9 cellular contexts compared by ENCODE assay signal in the genomic region with DNA sequence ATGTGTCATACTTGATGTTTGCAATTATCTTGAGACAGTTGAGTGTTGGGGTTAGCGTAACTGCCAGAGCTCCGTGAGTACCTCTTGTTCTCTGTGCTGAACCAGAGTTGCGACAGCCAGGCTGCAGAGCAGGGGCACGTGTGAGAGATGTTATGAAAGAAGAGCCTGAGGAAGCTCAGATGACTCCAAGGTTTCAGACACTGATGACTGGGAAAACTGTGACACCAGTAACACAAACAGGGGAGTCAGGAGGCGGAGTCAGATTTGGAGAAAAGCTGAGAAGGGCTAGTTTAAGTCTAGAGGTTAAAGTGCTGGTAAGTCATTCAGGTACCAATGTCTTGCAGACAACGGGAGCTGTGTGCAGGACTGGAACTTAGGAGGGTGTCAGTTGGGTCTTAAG. TPM values are rescaled to one million over a fixed set of nuclear protein-coding genes. Genes with fewer than 3 reads are reported as not detected.
DNase-seq lines count a peak whose midpoint lies in the region; ATAC-seq, FAIRE-seq and TF ChIP-seq lines count a peak whose summit lies in the region.
"Had no signal": no experiment of that assay in that cellular context is flagged by ENCODE, and none has a peak within 500 bp of the region (broad histone marks: within the 10 kb centered on the region; RNA-seq: fewer than 3 reads in every experiment).

No MANE protein-coding gene starts in this region.

- peak; percentile 95 to 97 for TF ChIP-seq EP300 in tibial nerve (IDR thresholded peaks at IDR 0.05)

- H3K36me3 ChIP-seq in lower lobe of right lung (no peaks in the 10 kb centered on the region), tibial nerve (no peaks in the 10 kb centered on the region), small intestine (ENCODE audit: control insufficient read depth in 2 of 2, insufficient read depth in 2 of 2, low read length in 2 of 2) (no peaks in the 10 kb centered on the region)

- H3K27me3 Mint-ChIP-seq in activated CD4-positive, alpha-beta T cell treated with anti-CD3 and anti-CD28 coated beads, Interleukin-2, amount 10 ng/mL, durations not matched to agents 24 days and 14 days: no peaks in the 10 kb centered on the region
- no peaks in the 10 kb centered on the region for H3K27me3 Mint-ChIP-seq in activated CD4-positive, alpha-beta T cell treated with anti-CD3 and anti-CD28 coated beads, Interleukin-2, amount 10 ng/mL, durations not matched to agents 7 days and 5 days

- FAIRE-seq in small intestine (lab: Jason Lieb, UNC): no peak

- WGBS in tibial nerve, 2 donors: 45 to 47% methylated on average over 6 of the region's 6 CpGs
- 88 to 91% (median 91%) methylated on average over 6 of the region's 6 CpGs for WGBS in small intestine, 3 donors

- H3K36me3 Mint-ChIP-seq in activated CD4-positive, alpha-beta T cell treated with anti-CD3 and anti-CD28 coated beads, Interleukin-2, amount 10 ng/mL, durations not matched to agents 24 days and 14 days (ENCODE audit: low read depth): peaks cover 58% of the 10 kb centered on the region
- peaks cover 53% of the 10 kb centered on the region for H3K36me3 Mint-ChIP-seq in activated CD4-positive, alpha-beta T cell treated with anti-CD3 and anti-CD28 coated beads, Interleukin-2, amount 10 ng/mL, durations not matched to agents 7 days and 5 days (ENCODE audit: low read depth)
- H3K36me3 Mint-ChIP-seq in activated naive CD4-positive, alpha-beta T cell treated with anti-CD3 and anti-CD28 coated beads, Interleukin-2, amount 50 U/mL, for 72 hours: peaks cover 19 to 47% of the 10 kb centered on the region in 2 donors

- H3K9me3 Mint-ChIP-seq in activated CD4-positive, alpha-beta T cell treated with anti-CD3 and anti-CD28 coated beads, Interleukin-2, amount 10 ng/mL, durations not matched to agents 24 days and 14 days: no peaks in the 10 kb centered on the region
- H3K9me3 Mint-ChIP-seq in activated CD4-positive, alpha-beta T cell treated with anti-CD3 and anti-CD28 coated beads, Interleukin-2, amount 10 ng/mL, durations not matched to agents 7 days and 5 days: no peaks in the 10 kb centered on the region
- no peaks in the 10 kb centered on the region for H3K9me3 Mint-ChIP-seq in activated naive CD4-positive, alpha-beta T cell treated with anti-CD3 and anti-CD28 coated beads, Interleukin-2, amount 50 U/mL, for 72 hours

- H3K9me3 ChIP-seq in lower lobe of right lung (no peaks in the 10 kb centered on the region), tibial nerve (no peaks in the 10 kb centered on the region), small intestine (ENCODE audit: control insufficient read depth, low read depth) (no peaks in the 10 kb centered on the region)

- H3K4me1 ChIP-seq in lower lobe of right lung: peaks cover 17% of the 10 kb centered on the region
- peaks cover 0 to 31% (median 6%) of the 10 kb centered on the region in 4 donors for H3K4me1 ChIP-seq in tibial nerve
- no peaks in the 10 kb centered on the region for H3K4me1 ChIP-seq in foreskin keratinocyte
- H3K4me1 ChIP-seq in small intestine (ENCODE audit: control insufficient read depth in 2 of 2, insufficient read depth in 1 of 2, low read depth in 1 of 2, low read length in 1 of 2): peaks cover 0 to 2% of the 10 kb centered on the region in 2 donors

- TF ChIP-seq POLR2A in tibial nerve (IDR thresholded peaks at IDR 0.05): peak in 1 of 2 donors; percentile 46

- CTCF ChIA-PET in activated CD4-positive, alpha-beta T cell treated with anti-CD3 and anti-CD28 coated beads, Interleukin-2, amount 10 ng/mL, durations not matched to agents 7 days and 5 days (lab: Charles Lee): interaction anchor here (0.8 to 1.9 kb wide), 3 partner anchors 12 to 194 kb away, joined by 3 to 6 read pairs (median 5); no protein-coding TSS in a partner anchor

- no peak overlapping the region for H3K27ac ChIP-seq in lower lobe of right lung
- peak overlapping the region; percentile 19 to 83 (median 61) for H3K27ac ChIP-seq in tibial nerve
- H3K27ac ChIP-seq in foreskin keratinocyte: no peak overlapping the region
- H3K27ac ChIP-seq in small intestine (ENCODE audit: low read depth in 1 of 2, low read length in 1 of 2): no peak overlapping the region

- H3K4me3 ChIP-seq in choroid plexus epithelial cell (ENCODE audit: low read depth, low read length) (no peak overlapping the region), lower lobe of right lung (no peak overlapping the region), tibial nerve (no peak overlapping the region), small intestine (ENCODE audit: low read depth in 1 of 2, low read length in 2 of 2) (no peak overlapping the region)

- POLR2A ChIA-PET in activated CD4-positive, alpha-beta T cell treated with anti-CD3 and anti-CD28 coated beads, Interleukin-2, amount 10 ng/mL, durations not matched to agents 7 days and 5 days (lab: Charles Lee): no interaction called here

- H3K27me3 ChIP-seq in lower lobe of right lung (ENCODE audit: low read depth) (no peaks in the 10 kb centered on the region), tibial nerve (no peaks in the 10 kb centered on the region), foreskin keratinocyte (no peaks in the 10 kb centered on the region), small intestine (ENCODE audit: control insufficient read depth in 2 of 2, insufficient read depth in 2 of 2, low read length in 2 of 2) (no peaks in the 10 kb centered on the region)

- H3K4me3 Mint-ChIP-seq in activated CD4-positive, alpha-beta T cell treated with anti-CD3 and anti-CD28 coated beads, Interleukin-2, amount 10 ng/mL, durations not matched to agents 24 days and 14 days: no peak overlapping the region
- H3K4me3 Mint-ChIP-seq in activated CD4-positive, alpha-beta T cell treated with anti-CD3 and anti-CD28 coated beads, Interleukin-2, amount 10 ng/mL, durations not matched to agents 7 days and 5 days: no peak overlapping the region

- ATAC-seq in lower lobe of right lung (peak; percentile 97 to 98), foreskin keratinocyte (no peak)
- no peak for ATAC-seq in activated naive CD4-positive, alpha-beta T cell treated with anti-CD3 and anti-CD28 coated beads, Interleukin-2, amount 50 U/mL, for 72 hours

- H3K27ac Mint-ChIP-seq in activated CD4-positive, alpha-beta T cell treated with anti-CD3 and anti-CD28 coated beads, Interleukin-2, amount 10 ng/mL, durations not matched to agents 24 days and 14 days: peak overlapping the region; percentile 3
- H3K27ac Mint-ChIP-seq in activated CD4-positive, alpha-beta T cell treated with anti-CD3 and anti-CD28 coated beads, Interleukin-2, amount 10 ng/mL, durations not matched to agents 7 days and 5 days: no peak overlapping the region
- H3K27ac Mint-ChIP-seq in activated naive CD4-positive, alpha-beta T cell treated with anti-CD3 and anti-CD28 coated beads, Interleukin-2, amount 50 U/mL, for 72 hours: peak overlapping the region in 1 of 2 donors; percentile 18

- H3K4me1 Mint-ChIP-seq in activated CD4-positive, alpha-beta T cell treated with anti-CD3 and anti-CD28 coated beads, Interleukin-2, amount 10 ng/mL, durations not matched to agents 24 days and 14 days: peaks cover 18% of the 10 kb centered on the region
- peaks cover 6% of the 10 kb centered on the region for H3K4me1 Mint-ChIP-seq in activated CD4-positive, alpha-beta T cell treated with anti-CD3 and anti-CD28 coated beads, Interleukin-2, amount 10 ng/mL, durations not matched to agents 7 days and 5 days

- intact Hi-C loops in activated CD4-positive, alpha-beta T cell treated with anti-CD3 and anti-CD28 coated beads, Interleukin-2, amount 10 ng/mL, durations not matched to agents 24 days and 14 days (cut with micrococcal nuclease): no loop called here
- intact Hi-C loops in lower lobe of right lung (cut with DNase I): no loop called here

- no peak for DNase-seq in activated CD4-positive, alpha-beta T cell treated with anti-CD3 and anti-CD28 coated beads, Interleukin-2, amount 10 ng/mL, durations not matched to agents 24 days and 14 days
- no peak for DNase-seq in activated CD4-positive, alpha-beta T cell treated with anti-CD3 and anti-CD28 coated beads, Interleukin-2, amount 10 ng/mL, durations not matched to agents 7 days and 5 days
- DNase-seq in choroid plexus epithelial cell (ENCODE audit: low read depth) (peak; percentile 91), lower lobe of right lung (peak; percentile 87), tibial nerve (ENCODE audit: low spot score in 2 of 2) (peak; percentile 74 to 89), foreskin keratinocyte (no peak), small intestine (no peak)
- DNase-seq in activated naive CD4-positive, alpha-beta T cell treated with anti-CD3 and anti-CD28 coated beads, Interleukin-2, amount 50 U/mL, for 72 hours (ENCODE audit: low spot score in 2 of 2): no peak
- DNase-seq: activated gamma-delta T cell had no signal

- TF ChIP-seq CTCF in choroid plexus epithelial cell (conservative IDR thresholded peaks at IDR 0.05; ENCODE audit: low read depth, low read length): no peak
- no peak for TF ChIP-seq CTCF in lower lobe of right lung (IDR thresholded peaks at IDR 0.05)
- TF ChIP-seq CTCF in tibial nerve (IDR thresholded peaks at IDR 0.05): no peak
- TF ChIP-seq CTCF in foreskin keratinocyte (conservative IDR thresholded peaks at IDR 0.05): no peak

RNA-seq across cellular contexts. Expression of a gene that starts 45.0 kb away (rescaled TPM):
- total RNA-seq in activated CD4-positive, alpha-beta T cell treated with anti-CD3 and anti-CD28 coated beads, Interleukin-2, amount 10 ng/mL, durations not matched to agents 24 days and 14 days: 64.1 and 66.4 TPM in 2 replicates
- total RNA-seq in activated CD4-positive, alpha-beta T cell treated with anti-CD3 and anti-CD28 coated beads, Interleukin-2, amount 10 ng/mL, durations not matched to agents 7 days and 5 days: 10 to 100 TPM; 50.2 to 57.7 TPM
- total RNA-seq in lower lobe of right lung (2.0 TPM), tibial nerve (1 to 10 TPM in 2 of 4 donors, under 1 TPM in 2; 0.66 to 9.6 (median 1.0) TPM), foreskin keratinocyte (13.3 and 16.7 TPM in 2 replicates)
- polyA plus RNA-seq in foreskin keratinocyte (11.3 and 16.0 TPM in 2 replicates), small intestine (1 to 10 TPM; 1.6 to 4.7 (median 1.9) TPM)
- 10 to 100 TPM; 71.9 to 79.6 TPM for total RNA-seq in activated naive CD4-positive, alpha-beta T cell treated with anti-CD3 and anti-CD28 coated beads, Interleukin-2, amount 50 U/mL, for 72 hours

Comparison
In these comparisons a context has a peak if more than half of its experiments do, and no peak if none do; other contexts are left out.
1. DNase-seq: peak in choroid plexus epithelial cell (single experiment), lower lobe of right lung (single experiment) and tibial nerve (2 of 2); none in activated CD4-positive, alpha-beta T cell treated with anti-CD3 and anti-CD28 coated beads, Interleukin-2, amount 10 ng/mL, durations not matched to agents 24 days and 14 days (single experiment), activated CD4-positive, alpha-beta T cell treated with anti-CD3 and anti-CD28 coated beads, Interleukin-2, amount 10 ng/mL, durations not matched to agents 7 days and 5 days (single experiment), foreskin keratinocyte (0 of 2), activated naive CD4-positive, alpha-beta T cell treated with anti-CD3 and anti-CD28 coated beads, Interleukin-2, amount 50 U/mL, for 72 hours (0 of 2) and small intestine (single experiment).
2. ATAC-seq: peak in lower lobe of right lung (2 of 2); none in foreskin keratinocyte (single experiment) and activated naive CD4-positive, alpha-beta T cell treated with anti-CD3 and anti-CD28 coated beads, Interleukin-2, amount 50 U/mL, for 72 hours (0 of 2).
3. H3K27ac ChIP-seq: peak in tibial nerve (4 of 4); none in lower lobe of right lung (single experiment), foreskin keratinocyte (single experiment) and small intestine (0 of 2).